In the genomic region with DNA sequence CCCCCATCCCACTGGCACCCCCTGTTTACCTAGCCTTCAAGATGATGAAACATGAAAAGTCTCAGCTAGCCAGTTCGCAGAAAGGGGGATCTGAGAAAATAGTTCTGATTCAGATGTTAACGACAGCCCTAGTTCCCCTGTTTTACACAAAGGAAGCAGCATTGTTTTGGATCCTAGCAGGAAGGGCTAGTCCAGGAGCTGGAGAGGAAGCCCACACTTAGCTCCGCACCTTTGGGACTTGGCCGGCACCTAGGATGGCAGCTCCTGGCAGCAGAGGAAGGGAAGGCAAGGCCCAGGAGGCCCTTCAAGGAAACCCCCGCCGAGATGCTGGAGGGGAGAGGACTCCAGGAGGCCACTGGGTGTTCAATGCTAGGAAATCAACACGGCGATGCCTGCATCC, we compare ENCODE assay signal across 2 cellular contexts.
TF ChIP-seq lines count a peak whose summit lies in the region.

No MANE protein-coding gene starts in this region.

TF ChIP-seq in GM23338, 12 proteins besides CTCF, POLR2A, EP300 and RAD21 (continued from another document):
- TF ChIP-seq, protein P1, sequence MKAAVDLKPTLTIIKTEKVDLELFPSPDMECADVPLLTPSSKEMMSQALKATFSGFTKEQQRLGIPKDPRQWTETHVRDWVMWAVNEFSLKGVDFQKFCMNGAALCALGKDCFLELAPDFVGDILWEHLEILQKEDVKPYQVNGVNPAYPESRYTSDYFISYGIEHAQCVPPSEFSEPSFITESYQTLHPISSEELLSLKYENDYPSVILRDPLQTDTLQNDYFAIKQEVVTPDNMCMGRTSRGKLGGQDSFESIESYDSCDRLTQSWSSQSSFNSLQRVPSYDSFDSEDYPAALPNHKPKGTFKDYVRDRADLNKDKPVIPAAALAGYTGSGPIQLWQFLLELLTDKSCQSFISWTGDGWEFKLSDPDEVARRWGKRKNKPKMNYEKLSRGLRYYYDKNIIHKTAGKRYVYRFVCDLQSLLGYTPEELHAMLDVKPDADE (IDR thresholded peaks at IDR 0.05): no peak
- TF ChIP-seq EZH2phosphoT487 (IDR thresholded peaks at IDR 0.05; ENCODE audit: unreplicated experiment): no peak
- TF ChIP-seq REST (IDR thresholded peaks at IDR 0.05; ENCODE audit: unreplicated experiment): no peak
- no peak for TF ChIP-seq ZNF114 (CRISPR knock-in tag; IDR thresholded peaks at IDR 0.05)
- no peak for TF ChIP-seq ZNF331 (CRISPR knock-in tag; IDR thresholded peaks at IDR 0.05; ENCODE audit: low read depth)
- no peak for TF ChIP-seq POLR2AphosphoS5 (IDR thresholded peaks at IDR 0.05; ENCODE audit: low read depth)
- TF ChIP-seq, protein P2, sequence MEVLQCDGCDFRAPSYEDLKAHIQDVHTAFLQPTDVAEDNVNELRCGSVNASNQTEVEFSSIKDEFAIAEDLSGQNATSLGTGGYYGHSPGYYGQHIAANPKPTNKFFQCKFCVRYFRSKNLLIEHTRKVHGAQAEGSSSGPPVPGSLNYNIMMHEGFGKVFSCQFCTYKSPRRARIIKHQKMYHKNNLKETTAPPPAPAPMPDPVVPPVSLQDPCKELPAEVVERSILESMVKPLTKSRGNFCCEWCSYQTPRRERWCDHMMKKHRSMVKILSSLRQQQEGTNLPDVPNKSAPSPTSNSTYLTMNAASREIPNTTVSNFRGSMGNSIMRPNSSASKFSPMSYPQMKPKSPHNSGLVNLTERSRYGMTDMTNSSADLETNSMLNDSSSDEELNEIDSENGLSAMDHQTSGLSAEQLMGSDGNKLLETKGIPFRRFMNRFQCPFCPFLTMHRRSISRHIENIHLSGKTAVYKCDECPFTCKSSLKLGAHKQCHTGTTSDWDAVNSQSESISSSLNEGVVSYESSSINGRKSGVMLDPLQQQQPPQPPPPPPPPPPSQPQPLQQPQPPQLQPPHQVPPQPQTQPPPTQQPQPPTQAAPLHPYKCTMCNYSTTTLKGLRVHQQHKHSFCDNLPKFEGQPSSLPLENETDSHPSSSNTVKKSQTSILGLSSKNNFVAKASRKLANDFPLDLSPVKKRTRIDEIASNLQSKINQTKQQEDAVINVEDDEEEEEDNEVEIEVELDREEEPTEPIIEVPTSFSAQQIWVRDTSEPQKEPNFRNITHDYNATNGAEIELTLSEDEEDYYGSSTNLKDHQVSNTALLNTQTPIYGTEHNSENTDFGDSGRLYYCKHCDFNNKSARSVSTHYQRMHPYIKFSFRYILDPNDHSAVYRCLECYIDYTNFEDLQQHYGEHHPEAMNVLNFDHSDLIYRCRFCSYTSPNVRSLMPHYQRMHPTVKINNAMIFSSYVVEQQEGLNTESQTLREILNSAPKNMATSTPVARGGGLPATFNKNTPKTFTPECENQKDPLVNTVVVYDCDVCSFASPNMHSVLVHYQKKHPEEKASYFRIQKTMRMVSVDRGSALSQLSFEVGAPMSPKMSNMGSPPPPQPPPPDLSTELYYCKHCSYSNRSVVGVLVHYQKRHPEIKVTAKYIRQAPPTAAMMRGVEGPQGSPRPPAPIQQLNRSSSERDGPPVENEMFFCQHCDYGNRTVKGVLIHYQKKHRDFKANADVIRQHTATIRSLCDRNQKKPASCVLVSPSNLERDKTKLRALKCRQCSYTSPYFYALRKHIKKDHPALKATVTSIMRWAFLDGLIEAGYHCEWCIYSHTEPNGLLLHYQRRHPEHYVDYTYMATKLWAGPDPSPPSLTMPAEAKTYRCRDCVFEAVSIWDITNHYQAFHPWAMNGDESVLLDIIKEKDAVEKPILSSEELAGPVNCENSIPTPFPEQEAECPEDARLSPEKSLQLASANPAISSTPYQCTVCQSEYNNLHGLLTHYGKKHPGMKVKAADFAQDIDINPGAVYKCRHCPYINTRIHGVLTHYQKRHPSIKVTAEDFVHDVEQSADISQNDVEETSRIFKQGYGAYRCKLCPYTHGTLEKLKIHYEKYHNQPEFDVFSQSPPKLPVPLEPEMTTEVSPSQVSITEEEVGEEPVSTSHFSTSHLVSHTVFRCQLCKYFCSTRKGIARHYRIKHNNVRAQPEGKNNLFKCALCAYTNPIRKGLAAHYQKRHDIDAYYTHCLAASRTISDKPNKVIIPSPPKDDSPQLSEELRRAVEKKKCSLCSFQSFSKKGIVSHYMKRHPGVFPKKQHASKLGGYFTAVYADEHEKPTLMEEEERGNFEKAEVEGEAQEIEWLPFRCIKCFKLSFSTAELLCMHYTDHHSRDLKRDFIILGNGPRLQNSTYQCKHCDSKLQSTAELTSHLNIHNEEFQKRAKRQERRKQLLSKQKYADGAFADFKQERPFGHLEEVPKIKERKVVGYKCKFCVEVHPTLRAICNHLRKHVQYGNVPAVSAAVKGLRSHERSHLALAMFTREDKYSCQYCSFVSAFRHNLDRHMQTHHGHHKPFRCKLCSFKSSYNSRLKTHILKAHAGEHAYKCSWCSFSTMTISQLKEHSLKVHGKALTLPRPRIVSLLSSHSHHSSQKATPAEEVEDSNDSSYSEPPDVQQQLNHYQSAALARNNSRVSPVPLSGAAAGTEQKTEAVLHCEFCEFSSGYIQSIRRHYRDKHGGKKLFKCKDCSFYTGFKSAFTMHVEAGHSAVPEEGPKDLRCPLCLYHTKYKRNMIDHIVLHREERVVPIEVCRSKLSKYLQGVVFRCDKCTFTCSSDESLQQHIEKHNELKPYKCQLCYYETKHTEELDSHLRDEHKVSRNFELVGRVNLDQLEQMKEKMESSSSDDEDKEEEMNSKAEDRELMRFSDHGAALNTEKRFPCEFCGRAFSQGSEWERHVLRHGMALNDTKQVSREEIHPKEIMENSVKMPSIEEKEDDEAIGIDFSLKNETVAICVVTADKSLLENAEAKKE (CRISPR knock-in tag; IDR thresholded peaks at IDR 0.05): no peak
- TF ChIP-seq NANOG (IDR thresholded peaks at IDR 0.05; ENCODE audit: borderline replicate concordance): no peak
- no peak for TF ChIP-seq JUNB (IDR thresholded peaks at IDR 0.05; ENCODE audit: unreplicated experiment)
- TF ChIP-seq CREB1 (CRISPR knock-in tag; IDR thresholded peaks at IDR 0.05; ENCODE audit: low read depth): no peak

TF ChIP-seq in H1, 55 proteins besides CTCF, POLR2A, EP300 and RAD21 (continued from another document):
- TF ChIP-seq, protein P3, sequence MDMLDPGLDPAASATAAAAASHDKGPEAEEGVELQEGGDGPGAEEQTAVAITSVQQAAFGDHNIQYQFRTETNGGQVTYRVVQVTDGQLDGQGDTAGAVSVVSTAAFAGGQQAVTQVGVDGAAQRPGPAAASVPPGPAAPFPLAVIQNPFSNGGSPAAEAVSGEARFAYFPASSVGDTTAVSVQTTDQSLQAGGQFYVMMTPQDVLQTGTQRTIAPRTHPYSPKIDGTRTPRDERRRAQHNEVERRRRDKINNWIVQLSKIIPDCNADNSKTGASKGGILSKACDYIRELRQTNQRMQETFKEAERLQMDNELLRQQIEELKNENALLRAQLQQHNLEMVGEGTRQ (IDR thresholded peaks at IDR 0.05; ENCODE audit: low read length): no peak
- no peak for TF ChIP-seq RFX5 (IDR thresholded peaks at IDR 0.05; ENCODE audit: borderline replicate concordance, low read depth, low read length)
- TF ChIP-seq TCF12 (IDR thresholded peaks at IDR 0.05; ENCODE audit: low read depth, low read length): no peak
- TF ChIP-seq CTBP2 (IDR thresholded peaks at IDR 0.05; ENCODE audit: borderline replicate concordance, insufficient read depth, insufficient read length, low read length): no peak
- no peak for TF ChIP-seq HDAC2 (IDR thresholded peaks at IDR 0.05; ENCODE audit: borderline replicate concordance in 1 of 2, low read depth in 2 of 2, low read length in 2 of 2)
- TF ChIP-seq JUN (IDR thresholded peaks at IDR 0.05; ENCODE audit: low read depth, low read length): no peak
- no peak for TF ChIP-seq SUZ12 (IDR thresholded peaks at IDR 0.05; ENCODE audit: low read length)
- TF ChIP-seq CBX5 (IDR thresholded peaks at IDR 0.05; ENCODE audit: low read depth, low read length): no peak
- TF ChIP-seq EZH2 (IDR thresholded peaks at IDR 0.05; ENCODE audit: low read depth, low read length, severe bottlenecking): no peak
- TF ChIP-seq RBBP5 (IDR thresholded peaks at IDR 0.05; ENCODE audit: borderline replicate concordance, low read depth, low read length): no peak
- TF ChIP-seq E2F6 (IDR thresholded peaks at IDR 0.05): no peak
- no peak for TF ChIP-seq HDAC6 (IDR thresholded peaks at IDR 0.05; ENCODE audit: low read depth, low read length)
- TF ChIP-seq TBP (IDR thresholded peaks at IDR 0.05; ENCODE audit: low read depth, low read length): no peak
- TF ChIP-seq FOSL1 (IDR thresholded peaks at IDR 0.05; ENCODE audit: insufficient read depth, low read depth, low read length): no peak
